ENCODE assay signal across 28 cellular contexts in the genomic region with DNA sequence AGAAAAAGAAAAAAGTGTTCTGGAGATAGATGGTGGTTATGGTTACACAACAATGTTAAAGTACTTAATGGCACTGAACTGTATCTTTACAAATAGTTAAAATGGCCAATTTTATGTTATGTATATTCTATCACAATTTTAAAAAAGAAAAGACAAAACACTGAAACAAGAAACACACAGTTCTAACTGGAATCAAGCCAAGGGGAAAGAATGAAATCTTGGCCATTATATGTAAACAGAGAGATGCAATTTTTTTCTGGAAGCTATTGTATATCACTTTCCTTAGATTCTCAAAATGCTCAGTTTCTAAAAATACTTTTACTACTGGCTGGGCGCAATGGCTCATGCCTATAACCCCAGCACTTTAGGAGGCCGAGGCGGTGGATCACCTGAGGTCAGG.
"Had no signal": no experiment of that assay in that cellular context is flagged by ENCODE, and none has a peak within 500 bp of the region (broad histone marks: within the 10 kb centered on the region; RNA-seq: fewer than 3 reads in every experiment).

No MANE protein-coding gene starts in this region.

- H3K36me3 ChIP-seq: adrenal gland, colonic mucosa, esophagus squamous epithelium had no signal

- H3K4me3 ChIP-seq: adrenal gland, body of pancreas, colonic mucosa, esophagus squamous epithelium had no signal

- H3K27me3 ChIP-seq: adrenal gland, body of pancreas, colonic mucosa, esophagus squamous epithelium had no signal

- ATAC-seq: activated CD4-positive, CD25-positive, alpha-beta regulatory T cell treated with anti-CD3 and anti-CD28 coated beads, Interleukin-2, amount 50 U/mL, for 24 hours; activated CD8-positive, alpha-beta T cell treated with anti-CD3 and anti-CD28 coated beads for 36 hours; activated T-cell treated with anti-CD3 and anti-CD28 coated beads, Interleukin-2, amount 50 U/mL, for 4 hours; activated T-helper 17 cell treated with anti-CD3 and anti-CD28 coated beads, Interleukin-2, amount 50 U/mL, for 72 hours; body of pancreas; T-helper 17 cell had no signal

- H3K9me3 ChIP-seq: adrenal gland, body of pancreas, colonic mucosa, esophagus squamous epithelium had no signal

- H3K27ac ChIP-seq: adrenal gland, body of pancreas, colonic mucosa, epithelial cell of prostate, esophagus squamous epithelium, WERI-Rb-1 had no signal

- H3K4me1 ChIP-seq: colonic mucosa had no signal

- DNase-seq: activated B cell treated with CpG ODN at 0.5 μM for 24 hours; activated CD4-positive, alpha-beta T cell treated with anti-CD3 and anti-CD28 coated beads for 48 hours; activated CD4-positive, alpha-beta T cell treated with anti-CD3 and anti-CD28 coated beads, Interleukin-2, amount 50 U/mL, for 1 hour; activated CD4-positive, alpha-beta T cell treated with anti-CD3 and anti-CD28 coated beads, Interleukin-2, amount 50 U/mL, for 48 hours; activated CD8-positive, alpha-beta memory T cell treated with anti-CD3 and anti-CD28 coated beads for 24 hours; activated CD8-positive, alpha-beta T cell treated with anti-CD3 and anti-CD28 coated beads for 36 hours; activated effector memory CD4-positive, alpha-beta T cell treated with Interleukin-2 at 50 U/mL for 16 hours; activated gamma-delta T cell treated with Interleukin-2 at 50 U/mL for 16 hours; activated naive CD4-positive, alpha-beta T cell treated with anti-CD3 and anti-CD28 coated beads, Interleukin-2, amount 50 U/mL, for 16 hours; activated naive CD4-positive, alpha-beta T cell treated with Interleukin-2 at 50 U/mL for 16 hours; activated T-cell treated with anti-CD3 and anti-CD28 coated beads, Interleukin-2, amount 50 U/mL, for 4 hours; adrenal gland; amygdala; aorta; body of pancreas; caudate nucleus; colonic mucosa; effector CD8-positive, alpha-beta T cell; esophagus squamous epithelium; foreskin fibroblast; head of caudate nucleus; T-helper 1 cell; T-helper 17 cell; T1000; WERI-Rb-1 had no signal
